Comparison of ENCODE assay signal across 10 cellular contexts in genomic region chr12:93802698-93803097, GRCh38.
DNase-seq lines count a peak whose midpoint lies in the region; TF ChIP-seq lines count a peak whose summit lies in the region.
"Had no signal": no experiment of that assay in that cellular context is flagged by ENCODE, and none has a peak within 500 bp of the region (broad histone marks: within the 10 kb centered on the region; RNA-seq: fewer than 3 reads in every experiment).

No MANE protein-coding gene starts in this region.

- H3K36me3 ChIP-seq in GM23248 (ENCODE audit: low read depth) (no peaks in the 10 kb centered on the region), adrenal gland (replicated peaks in 1 of 2) (no peaks in the 10 kb centered on the region), left ventricle myocardium inferior (no peaks in the 10 kb centered on the region), skeletal muscle tissue (ENCODE audit: control insufficient read depth in 3 of 3, insufficient read depth in 3 of 3, low read length in 3 of 3) (no peaks in the 10 kb centered on the region)

- peaks cover 46% of the 10 kb centered on the region for H3F3A ChIP-seq in GM23248 (ENCODE audit: insufficient read depth)

- in situ Hi-C loops in GM23248 (cut with MboI), result no loop called here

- H2AFZ ChIP-seq in GM23248, result peak overlapping the region; percentile 57

- H3K9me3 ChIP-seq in GM23248 (ENCODE audit: low read depth) (no peaks in the 10 kb centered on the region), adrenal gland (replicated peaks in 1 of 3) (no peaks in the 10 kb centered on the region), left ventricle myocardium inferior (replicated peaks) (no peaks in the 10 kb centered on the region), skeletal muscle tissue (ENCODE audit: control insufficient read depth in 3 of 3, low read length in 3 of 3) (no peaks in the 10 kb centered on the region)

- no peaks in the 10 kb centered on the region for H3K79me2 ChIP-seq in GM23248 (ENCODE audit: insufficient read depth)

- peak overlapping the region; percentile 66 for H3K4me2 ChIP-seq in GM23248 (ENCODE audit: unreplicated experiment)

- no peak overlapping the region for H3K4me3 ChIP-seq in GM23248
- no peak overlapping the region for H3K4me3 ChIP-seq in adrenal gland
- no peak overlapping the region for H3K4me3 ChIP-seq in left ventricle myocardium inferior
- peak overlapping the region in 1 of 3 donors; percentile 53 for H3K4me3 ChIP-seq in skeletal muscle tissue (ENCODE audit: low read length in 3 of 3)

- H4K20me1 ChIP-seq in GM23248 (ENCODE audit: insufficient read depth), result no peaks in the 10 kb centered on the region

- H3K9me2 ChIP-seq in GM23248 (ENCODE audit: insufficient read depth), result no peaks in the 10 kb centered on the region

- peak overlapping the region; percentile 86 for H3K27ac ChIP-seq in GM23248
- peak overlapping the region in 4 of 5 donors; percentile 43 to 80 (median 70) for H3K27ac ChIP-seq in adrenal gland
- H3K27ac ChIP-seq in left ventricle myocardium inferior (replicated peaks), result peak overlapping the region; percentile 79
- peak overlapping the region; percentile 75 for H3K27ac ChIP-seq in skeletal muscle tissue (ENCODE audit: low read depth, low read length)

- intact Hi-C loops in adrenal gland (cut with DNase I), result no loop called here
- intact Hi-C loops in left ventricle myocardium inferior (cut with micrococcal nuclease), result no loop called here

- TF ChIP-seq CTCF in adrenal gland (IDR thresholded peaks at IDR 0.05), result peak in 1 of 6 experiments; percentile 13
- TF ChIP-seq CTCF in left ventricle myocardium inferior (IDR thresholded peaks at IDR 0.05; ENCODE audit: borderline replicate concordance), result peak; percentile 46

- H3K4me1 ChIP-seq in GM23248 (ENCODE audit: insufficient read depth) (peaks cover 47% of the 10 kb centered on the region), adrenal gland (replicated peaks in 1 of 2) (peaks cover 13 to 32% of the 10 kb centered on the region in 2 donors), left ventricle myocardium inferior (peaks cover 62% of the 10 kb centered on the region), skeletal muscle tissue (ENCODE audit: control insufficient read depth in 3 of 3, insufficient read depth in 3 of 3, low read length in 3 of 3) (peaks cover 14 to 38% (median 21%) of the 10 kb centered on the region in 3 donors)

- TF ChIP-seq POLR2A in adrenal gland (IDR thresholded peaks at IDR 0.05), result no peak
- no peak for TF ChIP-seq POLR2A in erythroblast (IDR thresholded peaks at IDR 0.05; ENCODE audit: low read length)

- H3K27me3 ChIP-seq in GM23248 (replicated peaks; ENCODE audit: insufficient read depth) (no peaks in the 10 kb centered on the region), adrenal gland (no peaks in the 10 kb centered on the region), left ventricle myocardium inferior (ENCODE audit: low read depth) (no peaks in the 10 kb centered on the region), skeletal muscle tissue (ENCODE audit: control insufficient read depth in 3 of 3, insufficient read depth in 3 of 3, low read length in 3 of 3) (no peaks in the 10 kb centered on the region)

- DNase-seq in GM23248, result peak; percentile 68
- DNase-seq in adrenal gland, result no peak
- DNase-seq in left ventricle myocardium inferior, result no peak
- DNase-seq in activated gamma-delta T cell treated with Interleukin-2 at 50 U/mL for 16 hours, result no peak
- DNase-seq in activated effector memory CD4-positive, alpha-beta T cell treated with anti-CD3 and anti-CD28 coated beads, Interleukin-2, amount 50 U/mL, for 16 hours, result no peak
- no peak for DNase-seq in NCI-H2081 (lab: John Stamatoyannopoulos, UW)
- no peak for DNase-seq in erythroblast (lab: John Stamatoyannopoulos, UW)
- DNase-seq: activated CD4-positive, alpha-beta T cell treated with anti-CD3 and anti-CD28 coated beads for 1 hour; small intestine had no signal

- peak overlapping the region; percentile 69 for H3K9ac ChIP-seq in GM23248
- peak overlapping the region in 1 of 3 donors; percentile 66 for H3K9ac ChIP-seq in skeletal muscle tissue (ENCODE audit: low read depth in 1 of 3, low read length in 3 of 3)
